ENCODE assay signal across 16 cellular contexts in the genomic region with DNA sequence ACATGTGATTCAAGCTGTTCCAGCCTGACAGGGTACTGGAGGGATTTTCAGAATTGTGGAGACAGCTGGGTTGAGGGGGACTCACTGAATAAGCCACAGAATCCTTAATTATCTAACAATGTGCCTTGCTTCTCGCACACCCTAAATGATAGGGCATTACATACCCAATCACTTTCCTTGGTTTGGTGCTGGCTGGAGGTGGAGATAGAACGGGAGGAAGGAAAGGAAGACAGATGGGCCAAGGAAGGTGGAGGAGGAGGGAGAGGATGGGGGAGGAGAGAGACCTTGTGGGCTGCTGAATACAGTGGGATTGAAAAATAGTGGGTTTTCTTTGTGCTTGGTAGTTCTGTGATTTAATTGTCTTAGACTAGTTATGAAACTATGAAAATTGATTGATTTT.
"Had no signal": no experiment of that assay in that cellular context is flagged by ENCODE, and none has a peak within 500 bp of the region (broad histone marks: within the 10 kb centered on the region; RNA-seq: fewer than 3 reads in every experiment).

No MANE protein-coding gene starts in this region.

- H3K4me3 Mint-ChIP-seq: activated naive CD8-positive, alpha-beta T cell treated with anti-CD3 and anti-CD28 coated beads for 36 hours; immature natural killer cell; T-helper 1 cell treated with Interleukin-12 subunit alpha and Interleukin-12 subunit beta and Interleukin-4 antibody, amounts not matched to agents 30 μg/mL and 1 μg/mL, for 36 hours had no signal

- DNase-seq: activated CD4-positive, alpha-beta T cell treated with anti-CD3 and anti-CD28 coated beads, Interleukin-2, amount 50 U/mL, for 4 hours; activated CD4-positive, CD25-positive, alpha-beta regulatory T cell treated with anti-CD3 and anti-CD28 coated beads, Interleukin-2, amount 50 U/mL, for 72 hours; activated gamma-delta T cell treated with Interleukin-2 at 50 U/mL for 16 hours; activated naive CD8-positive, alpha-beta T cell treated with anti-CD3 and anti-CD28 coated beads for 36 hours; activated T-cell treated with anti-CD3 and anti-CD28 coated beads, Interleukin-2, amount 50 U/mL, for 48 hours; dorsolateral prefrontal cortex; immature natural killer cell; lower lobe of right lung; midbrain; stimulated activated CD4-positive, alpha-beta T cell treated with anti-CD3 and anti-CD28 coated beads, Interleukin-4, amount 100 ng/mL, for 1 hour; stimulated activated CD8-positive, alpha-beta memory T cell treated with anti-CD3 and anti-CD28 coated beads, Interleukin-4, amount 100 ng/mL, for 48 hours; stimulated activated naive CD8-positive, alpha-beta T cell treated with anti-CD3 and anti-CD28 coated beads, Interleukin-15, Interleukin-2, amounts not matched to agents 100 U/mL and 50 U/mL, for 24 hours; upper lobe of right lung had no signal

- H3K4me3 ChIP-seq: dorsolateral prefrontal cortex, esophagus muscularis mucosa, lower lobe of right lung, suprapubic skin, upper lobe of right lung had no signal

- H3K36me3 ChIP-seq: esophagus muscularis mucosa, lower lobe of right lung, suprapubic skin, upper lobe of right lung had no signal

- H3K27ac ChIP-seq: dorsolateral prefrontal cortex, esophagus muscularis mucosa, lower lobe of right lung, suprapubic skin, upper lobe of right lung had no signal

- H3K9me3 ChIP-seq: esophagus muscularis mucosa, lower lobe of right lung, suprapubic skin, upper lobe of right lung had no signal

- H3K27ac Mint-ChIP-seq: activated naive CD8-positive, alpha-beta T cell treated with anti-CD3 and anti-CD28 coated beads for 36 hours; immature natural killer cell; T-helper 1 cell treated with Interleukin-12 subunit alpha and Interleukin-12 subunit beta and Interleukin-4 antibody, amounts not matched to agents 30 μg/mL and 1 μg/mL, for 36 hours had no signal

- ATAC-seq: lower lobe of right lung; stimulated activated naive CD8-positive, alpha-beta T cell treated with anti-CD3 and anti-CD28 coated beads, Interleukin-15, Interleukin-2, amounts not matched to agents 100 U/mL and 50 U/mL, for 24 hours; upper lobe of right lung had no signal

- H3K27me3 ChIP-seq: dorsolateral prefrontal cortex, esophagus muscularis mucosa, suprapubic skin, upper lobe of right lung had no signal

- H3K9me3 Mint-ChIP-seq: T-helper 1 cell treated with Interleukin-12 subunit alpha and Interleukin-12 subunit beta and Interleukin-4 antibody, amounts not matched to agents 30 μg/mL and 1 μg/mL, for 36 hours had no signal

- H3K36me3 Mint-ChIP-seq: activated naive CD8-positive, alpha-beta T cell treated with anti-CD3 and anti-CD28 coated beads for 36 hours; immature natural killer cell had no signal
